ENCODE assay signal across 8 cellular contexts in the genomic region with DNA sequence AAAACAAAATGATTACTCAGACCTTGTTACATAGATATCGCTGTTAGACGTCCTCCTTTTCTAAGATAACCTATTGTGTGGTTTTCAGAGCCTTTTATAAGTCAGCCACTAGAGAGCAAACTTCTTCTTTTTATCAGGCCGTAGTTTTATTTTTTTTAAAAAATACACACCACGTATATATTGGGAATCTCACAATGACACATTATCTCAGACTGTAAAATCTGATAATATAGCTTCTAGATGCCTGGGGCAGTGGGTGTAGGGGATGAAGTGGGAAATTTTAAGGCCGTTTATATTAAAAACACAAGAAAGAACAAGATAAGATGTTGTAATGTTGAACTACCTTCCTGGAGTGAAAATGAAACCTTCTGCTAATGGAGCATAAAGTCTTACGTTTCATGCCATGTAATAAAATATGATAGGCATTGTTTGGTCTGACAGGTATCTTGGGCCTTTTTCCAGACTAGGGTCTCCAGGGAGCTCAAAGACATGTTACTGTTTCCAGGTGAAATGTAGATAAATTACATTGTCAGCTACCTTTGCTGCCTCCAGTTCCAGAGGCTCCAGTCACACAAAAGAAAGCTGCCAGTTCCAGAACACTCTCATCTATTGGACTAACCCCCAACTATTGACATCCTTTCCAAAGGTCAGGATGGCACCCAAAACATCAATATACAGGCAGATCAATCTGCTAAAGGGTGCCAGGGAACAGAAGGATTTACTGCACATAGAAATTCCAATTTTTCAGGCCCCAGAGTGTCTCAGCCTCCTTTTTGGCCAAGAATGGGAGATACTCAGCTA.
DNase-seq lines count a peak whose midpoint lies in the region; ATAC-seq and TF ChIP-seq lines count a peak whose summit lies in the region.

No MANE protein-coding gene starts in this region.

- H3K9me3 ChIP-seq in PC-3 (ENCODE audit: low read length) (no peaks in the 10 kb centered on the region), muscle layer of duodenum (ENCODE audit: control insufficient read depth in 1 of 2, low read length in 2 of 2) (no peaks in the 10 kb centered on the region)

- BruUV-seq in PC-3 (replicated peaks; lab: Mats Ljungman, UMichigan) = no TSS peak

- intact Hi-C loops in PC-3 (cut with micrococcal nuclease) = loop anchor here (5.0 to 10.0 kb wide), 2 partner anchors 660 to 1033 kb away; no protein-coding TSS in a partner anchor

- POLR2A ChIA-PET in PC-3 (lab: Charles Lee; ENCODE audit: unreplicated experiment) = no interaction called here

- peak overlapping the region; percentile 91 for H2AFZ ChIP-seq in PC-3 (ENCODE audit: low read length)

- no peaks in the 10 kb centered on the region for H3K79me2 ChIP-seq in PC-3 (ENCODE audit: low read length)

- H3F3A ChIP-seq in PC-3 (ENCODE audit: low read length, unreplicated experiment) = no peaks in the 10 kb centered on the region

- peak overlapping the region; percentile 78 for H3K4me2 ChIP-seq in PC-3 (ENCODE audit: low read length)

- H3K27ac ChIP-seq in PC-3 (ENCODE audit: low read length) (no peak overlapping the region), muscle layer of duodenum (ENCODE audit: low read length) (peak overlapping the region; percentile 61)

- H3K27me3 ChIP-seq in PC-3 (ENCODE audit: low read length) (no peaks in the 10 kb centered on the region), muscle layer of duodenum (ENCODE audit: low read depth, low read length) (no peaks in the 10 kb centered on the region)

- H3K36me3 ChIP-seq in PC-3 (ENCODE audit: low read depth, low read length) (no peaks in the 10 kb centered on the region), muscle layer of duodenum (ENCODE audit: control insufficient read depth in 1 of 2, insufficient read depth in 2 of 2, low read length in 2 of 2) (no peaks in the 10 kb centered on the region)

- peak overlapping the region; percentile 70 for H3K4me3 ChIP-seq in PC-3 (ENCODE audit: low read length)
- H3K4me3 ChIP-seq in choroid plexus epithelial cell (ENCODE audit: low read depth, low read length) = peak overlapping the region; percentile 54
- peak overlapping the region; percentile 55 to 75 for H3K4me3 ChIP-seq in muscle layer of duodenum (ENCODE audit: low read depth in 1 of 2, low read length in 2 of 2)

- CTCF ChIA-PET in PC-3 (lab: Charles Lee) = no interaction called here

- peak; percentile 69 for TF ChIP-seq CTCF in PC-3 (conservative IDR thresholded peaks at IDR 0.05; ENCODE audit: low read depth, low read length)
- peak; percentile 55 for TF ChIP-seq CTCF in choroid plexus epithelial cell (conservative IDR thresholded peaks at IDR 0.05; ENCODE audit: low read depth, low read length)

- H3K9ac ChIP-seq in PC-3 (ENCODE audit: low read length) = peak overlapping the region; percentile 18; the same call in 1 of the 2 replicates

- H3K4me1 ChIP-seq in PC-3 (ENCODE audit: insufficient read depth, low read length) (no peaks in the 10 kb centered on the region), muscle layer of duodenum (ENCODE audit: control insufficient read depth in 1 of 2, insufficient read depth in 2 of 2, low read length in 2 of 2) (no peaks in the 10 kb centered on the region)

- peak; percentile 65 for DNase-seq in DMS79 treated with DMSO at 0.1 percent for 48 hours (lab: John Stamatoyannopoulos, UW)
- peak; percentile 49 for DNase-seq in PC-3
- DNase-seq in choroid plexus epithelial cell (ENCODE audit: low read depth) = peak; percentile 50
- DNase-seq in GF-D8 (lab: John Stamatoyannopoulos, UW) = no peak
- no peak for DNase-seq in activated effector memory CD4-positive, alpha-beta T cell treated with Interleukin-2 at 50 U/mL for 16 hours

- H3K9me2 ChIP-seq in PC-3 (replicated peaks; ENCODE audit: low read length) = no peaks in the 10 kb centered on the region

- H4K20me1 ChIP-seq in PC-3 (ENCODE audit: low read length) = no peaks in the 10 kb centered on the region

- ATAC-seq in GM19463 (IDR thresholded peaks at IDR 0.05; ENCODE audit: unreplicated experiment) (peak; percentile 64), HG03571 (IDR thresholded peaks at IDR 0.05; ENCODE audit: unreplicated experiment) (peak; percentile 66), PC-3 (peak; percentile 64)

Comparison
In these comparisons a context has a peak if more than half of its experiments do, and no peak if none do; other contexts are left out.
1. DNase-seq: peak in DMS79 treated with DMSO at 0.1 percent for 48 hours (single experiment), PC-3 (single experiment) and choroid plexus epithelial cell (single experiment); none in GF-D8 (single experiment) and activated effector memory CD4-positive, alpha-beta T cell treated with Interleukin-2 at 50 U/mL for 16 hours (single experiment).
2. Peak in every context shown above with its lines, with median percentiles within 50 percentile points of each other: ATAC-seq and H3K4me3 ChIP-seq.